Comparison of ENCODE assay signal across 1 cellular context in genomic region chr16:2777231-2777902, GRCh38.
TF ChIP-seq lines count a peak whose summit lies in the region.

Gene ELOB (minus strand): TSS chr16:2777280. CDS start chr16:2777239, 41 bp downstream.

TF ChIP-seq in HEK293, 187 proteins besides CTCF, POLR2A, EP300 and RAD21 (continued from another document and continues in another):
- TF ChIP-seq ZNF280C (tag by site-specific recombination; IDR thresholded peaks at IDR 0.05) = no peak
- TF ChIP-seq ZNF138 (tag by site-specific recombination; IDR thresholded peaks at IDR 0.05; ENCODE audit: borderline replicate concordance) = no peak
- TF ChIP-seq ZNF416 (tag by site-specific recombination; IDR thresholded peaks at IDR 0.05) = no peak
- TF ChIP-seq ZNF555 (tag by site-specific recombination; conservative IDR thresholded peaks at IDR 0.05) = no peak
- no peak for TF ChIP-seq ZNF677 (tag by site-specific recombination; IDR thresholded peaks at IDR 0.05)
- TF ChIP-seq ZFHX2 (tag by site-specific recombination; conservative IDR thresholded peaks at IDR 0.05) = no peak
- no peak; the same call in 1 of the 2 replicates for TF ChIP-seq EGR2 (tag by site-specific recombination; IDR thresholded peaks at IDR 0.05; ENCODE audit: low read depth)
- no peak for TF ChIP-seq INSM2 (tag by site-specific recombination; IDR thresholded peaks at IDR 0.05)
- no peak for TF ChIP-seq SCRT2 (tag by site-specific recombination; IDR thresholded peaks at IDR 0.05)
- TF ChIP-seq ZSCAN23 (tag by site-specific recombination; IDR thresholded peaks at IDR 0.05) = no peak
- no peak for TF ChIP-seq ZIC2 (tag by site-specific recombination; IDR thresholded peaks at IDR 0.05)
- TF ChIP-seq PRDM10 (tag by site-specific recombination; IDR thresholded peaks at IDR 0.05) = peak; percentile 84
- peak; percentile 14; the same call in 1 of the 2 replicates for TF ChIP-seq ZNF146 (tag by site-specific recombination; IDR thresholded peaks at IDR 0.05)
- no peak for TF ChIP-seq ZNF10 (tag by site-specific recombination; IDR thresholded peaks at IDR 0.05)
- TF ChIP-seq ZNF544 (tag by site-specific recombination; IDR thresholded peaks at IDR 0.05) = no peak
- no peak for TF ChIP-seq ZNF645 (tag by site-specific recombination; IDR thresholded peaks at IDR 0.05)
- TF ChIP-seq HIC1 (tag by site-specific recombination; IDR thresholded peaks at IDR 0.05) = peak; percentile 12; the same call in 1 of the 2 replicates
- TF ChIP-seq ZBTB8A (tag by site-specific recombination; IDR thresholded peaks at IDR 0.05) = peak; percentile 81
- TF ChIP-seq ZNF777 (tag by site-specific recombination; IDR thresholded peaks at IDR 0.05; ENCODE audit: borderline replicate concordance) = no peak
- TF ChIP-seq PATZ1 (tag by site-specific recombination; IDR thresholded peaks at IDR 0.05) = peak; percentile 65
- peak; percentile 70 for TF ChIP-seq ZNF341 (tag by site-specific recombination; IDR thresholded peaks at IDR 0.05; ENCODE audit: low read depth)
- no peak for TF ChIP-seq ZNF530 (tag by site-specific recombination; IDR thresholded peaks at IDR 0.05; ENCODE audit: low read depth)
- 0 out of 2 replicates have a peak, but pooled peaks have one; percentile 35 for TF ChIP-seq REST (tag by site-specific recombination; IDR thresholded peaks at IDR 0.05)
- TF ChIP-seq ZSCAN18 (tag by site-specific recombination; IDR thresholded peaks at IDR 0.05) = no peak
- no peak for TF ChIP-seq MYNN (tag by site-specific recombination; IDR thresholded peaks at IDR 0.05; ENCODE audit: borderline replicate concordance)
- peak; percentile 61 for TF ChIP-seq SP7 (tag by site-specific recombination; IDR thresholded peaks at IDR 0.05)
- no peak for TF ChIP-seq ZNF121 (tag by site-specific recombination; IDR thresholded peaks at IDR 0.05)
- TF ChIP-seq ZNF423 (tag by site-specific recombination; IDR thresholded peaks at IDR 0.05) = no peak
- TF ChIP-seq ZNF692 (tag by site-specific recombination; IDR thresholded peaks at IDR 0.05) = no peak; the same call in none of the 2 replicates
- no peak for TF ChIP-seq KLF10 (tag by site-specific recombination; IDR thresholded peaks at IDR 0.05)
- TF ChIP-seq YY2 (tag by site-specific recombination; IDR thresholded peaks at IDR 0.05) = peak; percentile 98
- TF ChIP-seq ZNF18 (tag by site-specific recombination; IDR thresholded peaks at IDR 0.05) = no peak
- TF ChIP-seq KLF1 (tag by site-specific recombination; IDR thresholded peaks at IDR 0.05) = peak; percentile 72; the same call in 1 of the 2 replicates
- no peak for TF ChIP-seq ZSCAN16 (tag by site-specific recombination; IDR thresholded peaks at IDR 0.05)
- TF ChIP-seq ZNF623 (tag by site-specific recombination; IDR thresholded peaks at IDR 0.05) = no peak
- TF ChIP-seq ZNF701 (tag by site-specific recombination; IDR thresholded peaks at IDR 0.05) = no peak
- no peak for TF ChIP-seq SETDB1 (IDR thresholded peaks at IDR 0.05; ENCODE audit: insufficient read length, low read length)
- no peak for TF ChIP-seq ZNF24 (tag by site-specific recombination; IDR thresholded peaks at IDR 0.05)
- TF ChIP-seq HOXC10 (CRISPR knock-in tag; IDR thresholded peaks at IDR 0.05) = no peak
